In the genomic region with DNA sequence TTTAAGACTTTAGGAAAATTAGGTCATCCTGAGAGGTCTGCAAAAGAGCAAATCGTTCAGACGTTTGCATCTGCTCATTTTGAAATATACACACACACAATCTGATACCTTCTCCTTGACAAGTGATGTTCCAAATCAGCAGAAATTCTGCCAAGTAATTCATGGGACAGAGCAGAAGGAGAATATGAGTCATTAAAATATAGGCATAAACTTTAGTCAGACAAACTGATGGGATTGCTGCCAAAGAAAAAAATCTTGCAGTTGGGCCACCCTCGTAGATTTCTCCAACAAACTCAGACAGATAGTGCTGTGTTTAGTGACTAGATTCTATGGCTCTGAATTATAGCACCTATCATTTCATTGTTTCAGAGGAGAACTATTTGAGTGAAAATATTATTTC, we compare ENCODE assay signal across 15 cellular contexts.
DNase-seq lines count a peak whose midpoint lies in the region; ATAC-seq, FAIRE-seq and TF ChIP-seq lines count a peak whose summit lies in the region.
"Had no signal": no experiment of that assay in that cellular context is flagged by ENCODE, and none has a peak within 500 bp of the region (broad histone marks: within the 10 kb centered on the region; RNA-seq: fewer than 3 reads in every experiment).

No MANE protein-coding gene starts in this region.

- no peak overlapping the region for H2BK5ac ChIP-seq in neuronal stem cell (ENCODE audit: low read length)

- TF ChIP-seq CTCF in fibroblast of villous mesenchyme (IDR thresholded peaks at IDR 0.05; ENCODE audit: insufficient read depth, low read depth, low read length) (no peak), upper lobe of left lung (IDR thresholded peaks at IDR 0.05) (no peak), heart left ventricle (IDR thresholded peaks at IDR 0.05) (no peak)

- no peaks in the 10 kb centered on the region for H3K9me3 ChIP-seq in SK-N-MC (ENCODE audit: low read depth, low read length)
- no peaks in the 10 kb centered on the region for H3K9me3 ChIP-seq in upper lobe of left lung
- no peaks in the 10 kb centered on the region for H3K9me3 ChIP-seq in heart left ventricle
- no peaks in the 10 kb centered on the region for H3K9me3 ChIP-seq in neuronal stem cell (replicated peaks in 1 of 2; ENCODE audit: control insufficient read depth in 2 of 2, insufficient read depth in 1 of 2, low read depth in 1 of 2, low read length in 2 of 2)
- H3K9me3 ChIP-seq: stomach had no signal

- TF ChIP-seq POLR2A in H54 (IDR thresholded peaks at IDR 0.05; ENCODE audit: low read depth, low read length) (no peak), upper lobe of left lung (IDR thresholded peaks at IDR 0.05) (no peak), heart left ventricle (IDR thresholded peaks at IDR 0.05) (no peak)

- peak; percentile 89 for FAIRE-seq in H54 (lab: Jason Lieb, UNC)

- H3K79me1 ChIP-seq in neuronal stem cell (ENCODE audit: low read depth, low read length): no peaks in the 10 kb centered on the region

- H3K27ac ChIP-seq in SK-N-MC (no peak overlapping the region), upper lobe of left lung (no peak overlapping the region), heart left ventricle (no peak overlapping the region), neuronal stem cell (replicated peaks; ENCODE audit: low read length) (no peak overlapping the region)
- H3K27ac ChIP-seq: coronary artery, HL-60, stomach, VCaP had no signal

- WGBS in upper lobe of left lung, 2 donors: 22 to 30% methylated on average over 3 of the region's 3 CpGs
- WGBS in heart left ventricle, 4 donors: 32 to 44% (median 36%) methylated on average over 3 of the region's 3 CpGs
- no CpG with 5 or more reads among the region's 3 CpGs for WGBS in neuronal stem cell (ENCODE audit: extremely low coverage in 2 of 2, insufficient read length in 2 of 2, insufficient replicate concordance in 1 of 2), 2 donors

- no peak overlapping the region for H3K23ac ChIP-seq in neuronal stem cell (ENCODE audit: low read depth, low read length, poor library complexity)

- H3K4me1 ChIP-seq in upper lobe of left lung (no peaks in the 10 kb centered on the region), heart left ventricle (no peaks in the 10 kb centered on the region), neuronal stem cell (ENCODE audit: control insufficient read depth in 2 of 2, insufficient read depth in 1 of 2, low read depth in 1 of 2, low read length in 2 of 2) (peaks cover 0 to 2% of the 10 kb centered on the region in 2 donors)
- H3K4me1 ChIP-seq: stomach had no signal

- no peak overlapping the region for H2AK5ac ChIP-seq in neuronal stem cell (ENCODE audit: low read depth, low read length)

- H4K91ac ChIP-seq in neuronal stem cell (ENCODE audit: low read depth, low read length, poor library complexity): no peak overlapping the region

- intact Hi-C loops in heart left ventricle (cut with DNase I): no loop called here

- TF ChIP-seq EP300 in upper lobe of left lung (IDR thresholded peaks at IDR 0.05): no peak

- no peak overlapping the region for H2BK12ac ChIP-seq in neuronal stem cell (ENCODE audit: low read length)

- H3K9ac ChIP-seq in SK-N-MC (ENCODE audit: insufficient read length) (no peak overlapping the region), neuronal stem cell (ENCODE audit: low read depth, low read length, poor library complexity) (no peak overlapping the region)

- no peak overlapping the region for H2BK120ac ChIP-seq in neuronal stem cell (ENCODE audit: low read depth, low read length)

- ATAC-seq in upper lobe of left lung (ENCODE audit: low FRiP score in 2 of 2) (no peak), heart left ventricle (no peak)
- ATAC-seq: natural killer cell treated with Interleukin-12 subunit alpha and Interleukin-12 subunit beta and Interleukin-15 and Interleukin-18, amount 100 ng/mL, for 72 hours had no signal

- no peak overlapping the region for H3K14ac ChIP-seq in neuronal stem cell (ENCODE audit: low read length)

- H2BK15ac ChIP-seq in neuronal stem cell (ENCODE audit: low read length): no peak overlapping the region

- no peak overlapping the region for H4K8ac ChIP-seq in neuronal stem cell (ENCODE audit: low read depth, low read length)

- DNase-seq in H54 (ENCODE audit: insufficient read length, low spot score) (peak; percentile 24), SK-N-MC (ENCODE audit: low read depth, low spot score) (peak; percentile 28), fibroblast of villous mesenchyme (ENCODE audit: low read depth) (peak; percentile 94), stromal cell of bone marrow (ENCODE audit: low read depth) (peak; percentile 80), upper lobe of left lung (no peak), heart left ventricle (no peak), neuronal stem cell (ENCODE audit: low spot score) (no peak), NCI-H2171 (lab: John Stamatoyannopoulos, UW) (no peak)
- DNase-seq: NCI-H1694 treated with DMSO at 0.1 percent for 48 hours; stimulated activated CD4-positive, alpha-beta T cell treated with anti-CD3 and anti-CD28 coated beads, Interleukin-1b, Interleukin-23, amount 100 ng/mL, for 48 hours; stomach had no signal

- no peak overlapping the region for H2AFZ ChIP-seq in neuronal stem cell (ENCODE audit: low read length)

- no peaks in the 10 kb centered on the region for H3K27me3 ChIP-seq in upper lobe of left lung
- H3K27me3 ChIP-seq in heart left ventricle: peaks cover 0 to 4% (median 0%) of the 10 kb centered on the region in 9 donors
- H3K27me3 ChIP-seq in neuronal stem cell (ENCODE audit: control insufficient read depth in 3 of 3, insufficient read depth in 3 of 3, low read depth in 1 of 3, low read length in 3 of 3): no peaks in the 10 kb centered on the region
- H3K27me3 ChIP-seq: stomach had no signal

- no peak overlapping the region for H3K4ac ChIP-seq in neuronal stem cell (ENCODE audit: low read length)

- H3K4me3 ChIP-seq in SK-N-MC (peak overlapping the region; percentile 4; the same call in 1 of the 2 replicates), fibroblast of villous mesenchyme (ENCODE audit: low read depth, low read length) (no peak overlapping the region), upper lobe of left lung (no peak overlapping the region), heart left ventricle (no peak overlapping the region), neuronal stem cell (ENCODE audit: low read length in 2 of 2) (no peak overlapping the region)
- H3K4me3 ChIP-seq: coronary artery, stomach had no signal

- no peaks in the 10 kb centered on the region for H3K36me3 ChIP-seq in SK-N-MC (ENCODE audit: insufficient read depth, low read length)
- H3K36me3 ChIP-seq in upper lobe of left lung: no peaks in the 10 kb centered on the region
- no peaks in the 10 kb centered on the region for H3K36me3 ChIP-seq in heart left ventricle
- no peaks in the 10 kb centered on the region for H3K36me3 ChIP-seq in neuronal stem cell (replicated peaks in 1 of 2; ENCODE audit: control insufficient read depth in 2 of 2, insufficient read depth in 2 of 2, low read length in 2 of 2)
- H3K36me3 ChIP-seq: stomach had no signal

- H3K4me2 ChIP-seq in neuronal stem cell (ENCODE audit: insufficient read depth, low read length, poor library complexity, severe bottlenecking): no peak overlapping the region

- no peak overlapping the region for H3K18ac ChIP-seq in neuronal stem cell (ENCODE audit: low read length)

Comparison
In these comparisons a context has a peak if more than half of its experiments do, and no peak if none do; other contexts are left out.
1. DNase-seq: peak in H54 (single experiment), SK-N-MC (single experiment), fibroblast of villous mesenchyme (single experiment) and stromal cell of bone marrow (single experiment); none in upper lobe of left lung (0 of 2), heart left ventricle (0 of 5), neuronal stem cell (single experiment) and NCI-H2171 (single experiment).